In genomic region chr3:160003520-160004128, GRCh38 we compare ENCODE assay signal across 8 cellular contexts. TPM values are rescaled to one million over a fixed set of nuclear protein-coding genes. Genes with fewer than 3 reads are reported as not detected.
DNase-seq lines count a peak whose midpoint lies in the region; ATAC-seq and TF ChIP-seq lines count a peak whose summit lies in the region.

No MANE protein-coding gene starts in this region.

- H4K20me1 ChIP-seq in HCT116 (ENCODE audit: insufficient read depth): no peaks in the 10 kb centered on the region
- no peaks in the 10 kb centered on the region for H4K20me1 ChIP-seq in SK-N-SH (ENCODE audit: insufficient read depth)

- H3K4me1 Mint-ChIP-seq in chondrocyte (ENCODE audit: low read depth): peaks cover 29% of the 10 kb centered on the region

- H3K9me3 ChIP-seq in HCT116 (ENCODE audit: control insufficient read depth in 1 of 2, insufficient read depth in 1 of 2, low read depth in 1 of 2, low read length in 2 of 2) (no peaks in the 10 kb centered on the region), SK-N-SH (no peaks in the 10 kb centered on the region), upper lobe of right lung (no peaks in the 10 kb centered on the region)

- H3K4me1 ChIP-seq in HCT116 (ENCODE audit: control insufficient read depth in 1 of 2, insufficient read depth in 2 of 2, low read length in 2 of 2): peaks cover 0 to 3% of the 10 kb centered on the region in 2 experiments; a peak in 2 of 4 replicates
- H3K4me1 ChIP-seq in SK-N-SH (ENCODE audit: control insufficient read depth in 1 of 2, insufficient read depth in 2 of 2, low read depth in 1 of 2, low read length in 1 of 2): peaks cover 0 to 11% of the 10 kb centered on the region in 2 experiments; a peak in 2 of 4 replicates
- H3K4me1 ChIP-seq in upper lobe of right lung: no peaks in the 10 kb centered on the region

- BruUV-seq in HCT116 (replicated peaks; lab: Mats Ljungman, UMichigan): no TSS peak

- H3K36me3 ChIP-seq in HCT116 (ENCODE audit: control insufficient read depth in 1 of 2, insufficient read depth in 2 of 2, low read length in 2 of 2) (no peaks in the 10 kb centered on the region), SK-N-SH (replicated peaks in 1 of 2; ENCODE audit: control insufficient read depth in 1 of 2, insufficient read depth in 2 of 2, low read length in 1 of 2) (no peaks in the 10 kb centered on the region), upper lobe of right lung (no peaks in the 10 kb centered on the region)

- H3K4me2 ChIP-seq in HCT116 (ENCODE audit: low read length) (no peak overlapping the region), SK-N-SH (no peak overlapping the region)

- no peak for TF ChIP-seq POLR2A in HCT116 (IDR thresholded peaks at IDR 0.05; ENCODE audit: borderline replicate concordance, extremely low read depth, insufficient read depth, insufficient read length)

- 15% methylated on average over 2 of the region's 2 CpGs for WGBS in SK-N-SH (ENCODE audit: low lambda C conversion rate)

- POLR2A ChIA-PET in AG04449 (lab: Yijun Ruan, JAX): no interaction called here
- POLR2A ChIA-PET in HCT116 (lab: Charles Lee): interaction anchor here (1.4 to 2.1 kb wide), 2 partner anchors 117 to 119 kb away, joined by 3 to 4 read pairs; no protein-coding TSS in a partner anchor
- POLR2A ChIA-PET in SK-N-SH (lab: Yijun Ruan, JAX): no interaction called here

- intact Hi-C loops in HCT116 (cut with micrococcal nuclease) (loop anchor here (2.0 to 10.0 kb wide), 3 partner anchors 387 to 1159 kb away; no protein-coding TSS in a partner anchor), upper lobe of right lung (cut with DNase I) (loop anchor here (5.0 kb wide), 1 partner anchor 116 kb away; no protein-coding TSS in a partner anchor)

- H3K36me3 Mint-ChIP-seq in chondrocyte (ENCODE audit: low read depth): no peaks in the 10 kb centered on the region

- H3K9ac ChIP-seq in HCT116 (ENCODE audit: low read length) (no peak overlapping the region), SK-N-SH (no peak overlapping the region)

- TF ChIP-seq RAD21 in HCT116 (IDR thresholded peaks at IDR 0.05; ENCODE audit: low read depth): peak; percentile 78
- peak; percentile 72 for TF ChIP-seq RAD21 in SK-N-SH (IDR thresholded peaks at IDR 0.05; ENCODE audit: low read length)

- no peak for TF ChIP-seq EP300 in SK-N-SH (IDR thresholded peaks at IDR 0.05; ENCODE audit: borderline replicate concordance in 1 of 2, low read depth in 1 of 2, low read length in 1 of 2)

- RAD21 ChIA-PET in HCT116 (lab: Charles Lee; ENCODE audit: low non-redundant PET in 1 of 2, low total read pairs in 2 of 2, uncharacterized antibody in 2 of 2, unreplicated experiment in 2 of 2): interaction anchor here (0.7 to 1.5 kb wide), 3 partner anchors 15 to 119 kb away, joined by 3 to 7 read pairs (median 5); partner anchors contain the start of gene IL12A (in 1 of the 2)

- H3K27ac ChIP-seq in HCT116 (ENCODE audit: low read depth, low read length): no peak overlapping the region
- H3K27ac ChIP-seq in SK-N-SH (ENCODE audit: low read depth in 2 of 2, low read length in 1 of 2): no peak overlapping the region
- H3K27ac ChIP-seq in upper lobe of right lung: no peak overlapping the region

- no peaks in the 10 kb centered on the region for H3K79me2 ChIP-seq in HCT116 (ENCODE audit: insufficient read depth, low read length)
- no peaks in the 10 kb centered on the region for H3K79me2 ChIP-seq in SK-N-SH (ENCODE audit: insufficient read depth)

- CTCF ChIA-PET in AG04449 (lab: Yijun Ruan, JAX): interaction anchor here (0.5 to 16.6 kb wide), 30 partner anchors 9 to 754 kb away, joined by 3 to 683 read pairs (median 4); partner anchors contain the start of genes IL12A and SCHIP1
- CTCF ChIA-PET in HCT116 (lab: Charles Lee): interaction anchor here (0.9 to 6.1 kb wide), 8 partner anchors 16 to 738 kb away, joined by 3 to 154 read pairs (median 10); partner anchors contain the start of gene IL12A
- CTCF ChIA-PET in SK-N-SH (lab: Yijun Ruan, JAX): interaction anchor here (0.6 to 12.5 kb wide), 26 partner anchors 15 to 737 kb away, joined by 3 to 270 read pairs (median 4); partner anchors contain the start of gene IL12A

- H3F3A ChIP-seq in SK-N-SH (replicated peaks; ENCODE audit: insufficient read depth): no peaks in the 10 kb centered on the region

- no peak overlapping the region for H3K4me3 ChIP-seq in AG04449 (ENCODE audit: low read depth, low read length)
- no peak overlapping the region for H3K4me3 ChIP-seq in HCT116 (replicated peaks in 1 of 2; ENCODE audit: low read depth in 1 of 2, low read length in 2 of 2)
- peak overlapping the region in 1 of 2 experiments; percentile 23; a peak in 1 of 4 replicates for H3K4me3 ChIP-seq in SK-N-SH (ENCODE audit: low read depth in 2 of 2, low read length in 1 of 2)
- H3K4me3 ChIP-seq in upper lobe of right lung: no peak overlapping the region

- ATAC-seq in HCT116 (peak; percentile 93), upper lobe of right lung (peak; percentile 95)

- H2AFZ ChIP-seq in HCT116 (ENCODE audit: low read depth, low read length, poor library complexity, severe bottlenecking): no peak overlapping the region
- H2AFZ ChIP-seq in SK-N-SH (ENCODE audit: low read depth): no peak overlapping the region

- no peaks in the 10 kb centered on the region for H3K9me2 ChIP-seq in HCT116 (ENCODE audit: insufficient read depth)
- H3K9me2 ChIP-seq in SK-N-SH: no peaks in the 10 kb centered on the region

- no peak overlapping the region for H3K4me3 Mint-ChIP-seq in chondrocyte (ENCODE audit: unreplicated experiment)

- peak; percentile 65 for TF ChIP-seq CTCF in AG04449 (IDR thresholded peaks at IDR 0.05; ENCODE audit: insufficient read depth, low read length, missing control alignments)
- peak; percentile 78 for TF ChIP-seq CTCF in GM12873 (IDR thresholded peaks at IDR 0.05; ENCODE audit: insufficient read depth, low read depth, low read length, missing control alignments)
- peak; percentile 68 to 76 (median 73); a peak in 5 of 6 replicates for TF ChIP-seq CTCF in HCT116 (IDR thresholded peaks at IDR 0.05 in 2 of 3, conservative IDR thresholded peaks at IDR 0.05 in 1 of 3; ENCODE audit: borderline replicate concordance in 1 of 3, insufficient read depth in 1 of 3, low read depth in 2 of 3, low read length in 2 of 3)
- peak; percentile 80 for TF ChIP-seq CTCF in SK-N-SH (IDR thresholded peaks at IDR 0.05)
- peak; percentile 78 for TF ChIP-seq CTCF in chondrocyte (IDR thresholded peaks at IDR 0.05)
- TF ChIP-seq CTCF in upper lobe of right lung (IDR thresholded peaks at IDR 0.05): peak; percentile 62

- H3K27me3 Mint-ChIP-seq in chondrocyte (ENCODE audit: low read depth): no peaks in the 10 kb centered on the region

- no peak for DNase-seq in AG04449 (ENCODE audit: low read depth, low spot score)
- peak; percentile 48 for DNase-seq in HCT116 (ENCODE audit: low read depth, low spot score)
- peak; percentile 70 for DNase-seq in LHCN-M2 (ENCODE audit: low read depth)
- peak; percentile 57 for DNase-seq in SK-N-SH
- DNase-seq in chondrocyte (ENCODE audit: low spot score): no peak
- peak; percentile 65 to 71 for DNase-seq in lung microvascular endothelial cell (ENCODE audit: low read depth in 2 of 2)
- DNase-seq in upper lobe of right lung: peak; percentile 77

- H3K27me3 ChIP-seq in HCT116 (ENCODE audit: insufficient read depth, low read length): no peaks in the 10 kb centered on the region
- no peaks in the 10 kb centered on the region for H3K27me3 ChIP-seq in SK-N-SH (ENCODE audit: insufficient read depth)
- no peaks in the 10 kb centered on the region for H3K27me3 ChIP-seq in upper lobe of right lung

- no peak overlapping the region for H3K27ac Mint-ChIP-seq in chondrocyte (ENCODE audit: unreplicated experiment)

- no peaks in the 10 kb centered on the region for H3K9me3 Mint-ChIP-seq in chondrocyte (ENCODE audit: low read depth)

TF ChIP-seq in HCT116, 20 proteins besides CTCF, POLR2A, EP300 and RAD21:
- TF ChIP-seq FOSL1 (IDR thresholded peaks at IDR 0.05; ENCODE audit: low read depth): no peak
- 0 out of 2 replicates have a peak, but pooled peaks have one; percentile 39 for TF ChIP-seq CBX3 (IDR thresholded peaks at IDR 0.05; ENCODE audit: low read depth)

TF ChIP-seq in SK-N-SH, 30 proteins besides CTCF, POLR2A, EP300 and RAD21:
- TF ChIP-seq TCF12 (IDR thresholded peaks at IDR 0.05) (no peak), SMC3 (IDR thresholded peaks at IDR 0.05; ENCODE audit: low read depth, low read length) (peak; percentile 82)
TF ChIP-seq in SK-N-SH: peak in this region for 1.

RNA-seq across cellular contexts. Expression of gene IL12A, which starts 15.0 kb away (rescaled TPM):
- total RNA-seq in HCT116 (2021; ENCODE audit: unreplicated experiment) (2.8 TPM), LHCN-M2 (2014; rRNA removed) (1.4 and 11.3 TPM in 2 replicates), chondrocyte (1.3 to 1.9 TPM (median 1.5 TPM) in 3 replicates), lung microvascular endothelial cell (under 0.01 and 0.44 TPM in 2 replicates), upper lobe of right lung (0.96 TPM)
- 0.95 and 1.1 TPM in 2 replicates for polyA plus RNA-seq in HCT116 (2012)
- 0.45 TPM for polyA plus RNA-seq in LHCN-M2 (2012)
- 0.97 and 1.9 TPM in 2 replicates for polyA plus RNA-seq in SK-N-SH (2012; rRNA removed)
- 0.84 and 1.0 TPM in 2 replicates for polyA plus RNA-seq in SK-N-SH (2012; cell fraction: cytosol; rRNA removed)
- polyA plus RNA-seq in SK-N-SH (2012; cell fraction: nucleus; rRNA removed): 2.3 and 2.7 TPM in 2 replicates

Comparison
In these comparisons a context has a peak if more than half of its experiments do, and no peak if none do; other contexts are left out.
1. DNase-seq: peak in HCT116 (single experiment), LHCN-M2 (single experiment), SK-N-SH (single experiment), lung microvascular endothelial cell (2 of 2) and upper lobe of right lung (single experiment); none in AG04449 (single experiment) and chondrocyte (single experiment).
2. Peak in every context shown above with its lines, with median percentiles within 50 percentile points of each other: CTCF ChIP-seq.